ENCODE assay signal across 22 cellular contexts in genomic region chr12:43226151-43226550, GRCh38.
"Had no signal": no experiment of that assay in that cellular context is flagged by ENCODE, and none has a peak within 500 bp of the region (broad histone marks: within the 10 kb centered on the region; RNA-seq: fewer than 3 reads in every experiment).

No MANE protein-coding gene starts in this region.

- H3K27ac ChIP-seq: heart left ventricle, neural progenitor cell, pancreas, suprapubic skin, thyroid gland, uterus had no signal

- H3K4me1 ChIP-seq: heart left ventricle, neural progenitor cell, pancreas, suprapubic skin, thyroid gland, uterus had no signal

- H3K27ac Mint-ChIP-seq: natural killer cell treated with Interleukin-12 subunit alpha and Interleukin-12 subunit beta and Interleukin-15 and Interleukin-18, amount 100 ng/mL, for 72 hours; neural progenitor cell; progenitor cell of endocrine pancreas; type B pancreatic cell had no signal

- H3K27me3 Mint-ChIP-seq: natural killer cell treated with Interleukin-12 subunit alpha and Interleukin-12 subunit beta and Interleukin-15 and Interleukin-18, amount 100 ng/mL, for 72 hours; progenitor cell of endocrine pancreas; type B pancreatic cell had no signal

- H3K4me2 ChIP-seq: neural progenitor cell, smooth muscle cell had no signal

- H2AFZ ChIP-seq: neural progenitor cell had no signal

- H3K9me3 Mint-ChIP-seq: type B pancreatic cell had no signal

- ATAC-seq: esophagus mucosa; heart left ventricle; left colon; left ventricle myocardium superior; natural killer cell treated with Interleukin-12 subunit alpha and Interleukin-12 subunit beta and Interleukin-15 and Interleukin-18, amount 100 ng/mL, for 72 hours; pancreas; right cardiac atrium; stimulated activated naive CD8-positive, alpha-beta T cell treated with anti-CD3 and anti-CD28 coated beads, Interleukin-15, Interleukin-2, amounts not matched to agents 100 U/mL and 50 U/mL, for 24 hours had no signal

- H3K4me3 ChIP-seq: heart left ventricle, lung, neural progenitor cell, pancreas, smooth muscle cell, suprapubic skin, thyroid gland, uterus had no signal

- H3K4me3 Mint-ChIP-seq: natural killer cell treated with Interleukin-12 subunit alpha and Interleukin-12 subunit beta and Interleukin-15 and Interleukin-18, amount 100 ng/mL, for 72 hours; neural progenitor cell; type B pancreatic cell had no signal

- H3K36me3 ChIP-seq: heart left ventricle, neural progenitor cell, pancreas, suprapubic skin, thyroid gland, uterus had no signal

- H3K27me3 ChIP-seq: heart left ventricle, neural progenitor cell, pancreas, suprapubic skin, thyroid gland, uterus had no signal

- H3K9ac ChIP-seq: neural progenitor cell had no signal

- H3K9me3 ChIP-seq: heart left ventricle, pancreas, suprapubic skin, thyroid gland, uterus had no signal

- DNase-seq: effector memory CD4-positive, alpha-beta T cell; heart left ventricle; hippocampal formation; left colon; left ventricle myocardium superior; mesenchymal stem cell; midbrain; nucleus accumbens; pancreas; right cardiac atrium; stimulated activated CD4-positive, alpha-beta T cell treated with anti-CD3 and anti-CD28 coated beads, Interleukin-2, amount 100 ng/mL, for 48 hours; stimulated activated naive CD8-positive, alpha-beta T cell treated with anti-CD3 and anti-CD28 coated beads, Interleukin-15, Interleukin-2, amounts not matched to agents 100 U/mL and 50 U/mL, for 24 hours; thyroid gland; uterus had no signal
